In the genomic region with DNA sequence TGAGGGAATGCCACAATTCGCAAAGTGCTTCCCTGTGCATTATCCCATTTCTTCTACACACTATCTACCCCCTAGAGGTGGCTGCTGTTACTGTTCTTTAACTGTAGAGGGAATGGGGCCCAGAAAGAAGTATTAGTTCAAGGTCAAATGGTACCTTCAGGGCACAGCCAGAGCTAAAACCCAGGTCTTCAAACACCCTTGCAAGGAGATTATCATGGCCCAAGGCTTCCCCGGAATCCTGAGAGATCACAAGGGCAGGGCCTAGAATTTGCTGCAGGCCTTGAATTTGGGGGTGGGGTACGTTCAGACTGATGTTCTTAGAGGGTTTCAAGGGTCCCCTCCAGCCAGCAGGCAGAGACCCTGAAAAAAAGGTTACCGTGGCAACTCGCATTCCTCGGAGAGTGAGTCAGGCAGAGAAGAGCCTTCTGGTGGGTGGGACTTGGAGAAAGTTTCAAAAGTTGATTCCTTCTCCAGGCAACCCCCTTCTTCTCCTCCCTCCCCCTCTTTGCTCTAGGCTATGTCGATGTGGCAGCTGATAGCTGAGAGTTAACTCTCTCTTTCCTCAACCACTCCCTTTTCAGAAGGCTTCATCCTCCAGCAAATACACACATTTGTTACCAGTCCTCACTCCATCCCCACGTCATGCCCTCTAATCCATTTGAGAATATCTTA, we compare ENCODE assay signal across 8 cellular contexts. TPM values are rescaled to one million over a fixed set of nuclear protein-coding genes. Genes with fewer than 3 reads are reported as not detected.
DNase-seq lines count a peak whose midpoint lies in the region; ATAC-seq and TF ChIP-seq lines count a peak whose summit lies in the region.

No MANE protein-coding gene starts in this region.

- no peaks in the 10 kb centered on the region for H3K9me2 ChIP-seq in SK-N-SH

- peak overlapping the region; percentile 80 for H3K4me2 ChIP-seq in SK-N-SH

- H3K4me1 ChIP-seq in SK-N-SH (ENCODE audit: control insufficient read depth in 1 of 2, insufficient read depth in 2 of 2, low read depth in 1 of 2, low read length in 1 of 2) (peaks cover 33 to 44% of the 10 kb centered on the region in 2 experiments), psoas muscle (peaks cover 48% of the 10 kb centered on the region)

- CTCF ChIA-PET in SK-N-SH (lab: Yijun Ruan, JAX), result interaction anchor here (0.8 to 2.3 kb wide), 8 partner anchors 11 to 52 kb away, joined by 3 to 11 read pairs (median 5); no protein-coding TSS in a partner anchor

- peaks cover 50% of the 10 kb centered on the region for H4K20me1 ChIP-seq in SK-N-SH (ENCODE audit: insufficient read depth)

- ATAC-seq in psoas muscle (peak; percentile 40 to 57 (median 49)), HG03439 (IDR thresholded peaks at IDR 0.05; ENCODE audit: unreplicated experiment) (no peak)

- H2AFZ ChIP-seq in SK-N-SH (ENCODE audit: low read depth), result no peak overlapping the region

- peak; percentile 46 for TF ChIP-seq CTCF in GM12864 (IDR thresholded peaks at IDR 0.05; ENCODE audit: low read depth, low read length, missing control alignments)
- TF ChIP-seq CTCF in SK-N-SH (IDR thresholded peaks at IDR 0.05), result peak; percentile 52
- peak; percentile 40 for TF ChIP-seq CTCF in glutamatergic neuron (IDR thresholded peaks at IDR 0.05; ENCODE audit: partially characterized antibody, unreplicated experiment)
- no peak for TF ChIP-seq CTCF in psoas muscle (IDR thresholded peaks at IDR 0.05)

- peak in 1 of 2 experiments; percentile 46; a peak in 1 of 4 replicates for TF ChIP-seq EP300 in SK-N-SH (IDR thresholded peaks at IDR 0.05; ENCODE audit: borderline replicate concordance in 1 of 2, low read depth in 1 of 2, low read length in 1 of 2)

- peaks cover 44% of the 10 kb centered on the region for H3F3A ChIP-seq in SK-N-SH (replicated peaks; ENCODE audit: insufficient read depth)

- H3K27me3 Mint-ChIP-seq in glutamatergic neuron (ENCODE audit: unreplicated experiment), result peaks cover 2% of the 10 kb centered on the region

- H3K9me3 Mint-ChIP-seq in glutamatergic neuron (ENCODE audit: unreplicated experiment), result peaks cover 9% of the 10 kb centered on the region

- POLR2A ChIA-PET in SK-N-SH (lab: Yijun Ruan, JAX), result no interaction called here

- peaks cover 81% of the 10 kb centered on the region for H3K79me2 ChIP-seq in SK-N-SH (ENCODE audit: insufficient read depth)

- intact Hi-C loops in psoas muscle (cut with DNase I), result no loop called here

- no peaks in the 10 kb centered on the region for H3K27me3 ChIP-seq in SK-N-SH (ENCODE audit: insufficient read depth)
- no peaks in the 10 kb centered on the region for H3K27me3 ChIP-seq in psoas muscle (ENCODE audit: insufficient read depth in 3 of 3, low read length in 2 of 3)

- H3K36me3 Mint-ChIP-seq in glutamatergic neuron (ENCODE audit: unreplicated experiment), result no peaks in the 10 kb centered on the region

- H3K4me3 ChIP-seq in GM12864 (ENCODE audit: low read depth, low read length) (peak overlapping the region; percentile 51), SK-N-SH (ENCODE audit: low read depth in 2 of 2, low read length in 1 of 2) (peak overlapping the region; percentile 68 to 83; a peak in 3 of 4 replicates), psoas muscle (peak overlapping the region; percentile 78)

- peak overlapping the region; percentile 91 for H3K9ac ChIP-seq in SK-N-SH

- H3K4me1 Mint-ChIP-seq in glutamatergic neuron (ENCODE audit: low read depth, unreplicated experiment), result peaks cover 41% of the 10 kb centered on the region

- TF ChIP-seq RAD21 in SK-N-SH (IDR thresholded peaks at IDR 0.05; ENCODE audit: low read length), result no peak

- H3K9me3 ChIP-seq in SK-N-SH (no peaks in the 10 kb centered on the region), psoas muscle (no peaks in the 10 kb centered on the region)

- peak overlapping the region; percentile 97 for H3K27ac Mint-ChIP-seq in glutamatergic neuron (ENCODE audit: unreplicated experiment)

- H3K36me3 ChIP-seq in SK-N-SH (replicated peaks in 1 of 2; ENCODE audit: control insufficient read depth in 1 of 2, insufficient read depth in 2 of 2, low read length in 1 of 2) (peaks cover 27 to 48% of the 10 kb centered on the region in 2 experiments), psoas muscle (ENCODE audit: insufficient read depth in 1 of 2, low read depth in 1 of 2) (peaks cover 0 to 8% of the 10 kb centered on the region in 2 donors)

- H3K4me3 Mint-ChIP-seq in glutamatergic neuron (ENCODE audit: unreplicated experiment), result peak overlapping the region; percentile 99

- DNase-seq in GM12864 (ENCODE audit: low read depth) (no peak), SK-N-SH (no peak), glutamatergic neuron (no peak), psoas muscle (peak in 1 of 2 donors; percentile 40), activated gamma-delta T cell treated with Interleukin-2 at 50 U/mL for 16 hours (no peak), NCI-H2081 (lab: John Stamatoyannopoulos, UW) (no peak), NCI-H1092 (lab: John Stamatoyannopoulos, UW) (no peak)

- 11% methylated on average over 8 of the region's 8 CpGs for WGBS in SK-N-SH (ENCODE audit: low lambda C conversion rate)
- 25 to 42% (median 27%) methylated on average over 8 of the region's 8 CpGs for WGBS in psoas muscle, 3 donors

- H3K27ac ChIP-seq in SK-N-SH (ENCODE audit: low read depth in 2 of 2, low read length in 1 of 2) (peak overlapping the region; percentile 85 to 97; a peak in 3 of 4 replicates), psoas muscle (peak overlapping the region; percentile 89)

TF ChIP-seq in SK-N-SH, 30 proteins besides CTCF, POLR2A, EP300 and RAD21 (continues in another document):
- TF ChIP-seq IRF3 (IDR thresholded peaks at IDR 0.05; ENCODE audit: low read depth, low read length) (no peak), SIN3A (IDR thresholded peaks at IDR 0.05; ENCODE audit: borderline replicate concordance, low read depth, low read length) (peak; percentile 90; the same call in 1 of the 2 replicates), ZBTB33 (IDR thresholded peaks at IDR 0.05; ENCODE audit: borderline replicate concordance, low read depth) (peak; percentile 25; the same call in 1 of the 2 replicates), USF1 (IDR thresholded peaks at IDR 0.05; ENCODE audit: borderline replicate concordance, low read depth) (no peak), MEF2A (IDR thresholded peaks at IDR 0.05; ENCODE audit: borderline replicate concordance, low read depth) (no peak), TEAD4 (IDR thresholded peaks at IDR 0.05; ENCODE audit: borderline replicate concordance, insufficient read depth) (peak; percentile 91), NFIC (IDR thresholded peaks at IDR 0.05; ENCODE audit: borderline replicate concordance) (peak; percentile 44), JUND (IDR thresholded peaks at IDR 0.05) (peak; percentile 81), FOSL2 (IDR thresholded peaks at IDR 0.05; ENCODE audit: borderline replicate concordance, low read depth) (peak; percentile 80)
- TF ChIP-seq, protein P1, sequence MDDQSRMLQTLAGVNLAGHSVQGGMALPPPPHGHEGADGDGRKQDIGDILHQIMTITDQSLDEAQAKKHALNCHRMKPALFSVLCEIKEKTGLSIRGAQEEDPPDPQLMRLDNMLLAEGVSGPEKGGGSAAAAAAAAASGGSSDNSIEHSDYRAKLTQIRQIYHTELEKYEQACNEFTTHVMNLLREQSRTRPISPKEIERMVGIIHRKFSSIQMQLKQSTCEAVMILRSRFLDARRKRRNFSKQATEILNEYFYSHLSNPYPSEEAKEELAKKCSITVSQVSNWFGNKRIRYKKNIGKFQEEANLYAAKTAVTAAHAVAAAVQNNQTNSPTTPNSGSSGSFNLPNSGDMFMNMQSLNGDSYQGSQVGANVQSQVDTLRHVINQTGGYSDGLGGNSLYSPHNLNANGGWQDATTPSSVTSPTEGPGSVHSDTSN (IDR thresholded peaks at IDR 0.05), result peak; percentile 3; the same call in 1 of the 2 replicates

RNA-seq across cellular contexts. Expression of gene SPARC, which starts 1.9 kb away (rescaled TPM):
- 987 and 1,115 TPM in 2 replicates for polyA plus RNA-seq in SK-N-SH (2012; rRNA removed)
- polyA plus RNA-seq in SK-N-SH (2012; cell fraction: cytosol; rRNA removed), result 736 and 811 TPM in 2 replicates
- polyA plus RNA-seq in SK-N-SH (2012; cell fraction: nucleus; rRNA removed), result 900 and 1,030 TPM in 2 replicates
- 946 TPM for total RNA-seq in glutamatergic neuron (ENCODE audit: unreplicated experiment)
- 100 to 1,000 TPM; 175 to 687 (median 372) TPM for total RNA-seq in psoas muscle
- 100 to 1,000 TPM; 111 to 331 (median 170) TPM for polyA plus RNA-seq in psoas muscle
